In genomic region chr19:5479958-5480357, GRCh38 we compare ENCODE assay signal across 22 cellular contexts. TPM values are rescaled to one million over a fixed set of nuclear protein-coding genes. Genes with fewer than 3 reads are reported as not detected.
DNase-seq lines count a peak whose midpoint lies in the region; ATAC-seq and TF ChIP-seq lines count a peak whose summit lies in the region.
"Had no signal": no experiment of that assay in that cellular context is flagged by ENCODE, and none has a peak within 500 bp of the region (broad histone marks: within the 10 kb centered on the region; RNA-seq: fewer than 3 reads in every experiment).

No MANE protein-coding gene starts in this region.

- no peak for ATAC-seq in activated CD4-positive, CD25-positive, alpha-beta regulatory T cell treated with anti-CD3 and anti-CD28 coated beads, Interleukin-2, amount 50 U/mL, for 24 hours
- ATAC-seq: activated naive CD8-positive, alpha-beta T cell treated with anti-CD3 and anti-CD28 coated beads, Interleukin-2, amount 50 U/mL, for 24 hours; activated T-cell treated with anti-CD3 and anti-CD28 coated beads, Interleukin-2, amount 50 U/mL, for 4 hours; stimulated activated memory B cell treated with anti-CD40 and anti-IgM and Interleukin-4, amounts not matched to agents 10 μg/mL and 1 μg/mL and 100 μg/mL, for 72 hours had no signal

- peaks cover 34% of the 10 kb centered on the region for H3K4me1 Mint-ChIP-seq in brain
- H3K4me1 Mint-ChIP-seq: activated CD4-positive, alpha-beta T cell treated with anti-CD3 and anti-CD28 coated beads, Interleukin-2, amount 10 ng/mL, durations not matched to agents 24 days and 14 days; activated naive CD8-positive, alpha-beta T cell treated with anti-CD3 and anti-CD28 coated beads, Interleukin-2, amount 50 U/mL, for 24 hours; CD8-positive, alpha-beta memory T cell; stimulated activated memory B cell treated with anti-CD40 and anti-IgM and Interleukin-4, amounts not matched to agents 10 μg/mL and 1 μg/mL and 100 μg/mL, for 72 hours had no signal

- H3K27ac Mint-ChIP-seq in brain, result peak overlapping the region in 4 of 5 experiments; percentile 29 to 91 (median 84)
- H3K27ac Mint-ChIP-seq: activated CD4-positive, alpha-beta T cell treated with anti-CD3 and anti-CD28 coated beads, Interleukin-2, amount 10 ng/mL, durations not matched to agents 24 days and 14 days; activated naive CD8-positive, alpha-beta T cell treated with anti-CD3 and anti-CD28 coated beads, Interleukin-2, amount 50 U/mL, for 24 hours; CD8-positive, alpha-beta memory T cell; stimulated activated memory B cell treated with anti-CD40 and anti-IgM and Interleukin-4, amounts not matched to agents 10 μg/mL and 1 μg/mL and 100 μg/mL, for 72 hours; type B pancreatic cell had no signal

- H3K4me3 Mint-ChIP-seq in brain, result peak overlapping the region in 1 of 5 experiments; percentile 20
- H3K4me3 Mint-ChIP-seq: activated CD4-positive, alpha-beta T cell treated with anti-CD3 and anti-CD28 coated beads, Interleukin-2, amount 10 ng/mL, durations not matched to agents 24 days and 14 days; activated naive CD8-positive, alpha-beta T cell treated with anti-CD3 and anti-CD28 coated beads, Interleukin-2, amount 50 U/mL, for 24 hours; activated T-cell treated with anti-CD3 and anti-CD28 coated beads, Interleukin-2, amount 50 U/mL, for 4 hours; CD8-positive, alpha-beta memory T cell; nephron; stimulated activated memory B cell treated with anti-CD40 and anti-IgM and Interleukin-4, amounts not matched to agents 10 μg/mL and 1 μg/mL and 100 μg/mL, for 72 hours; type B pancreatic cell had no signal

- H3K9me3 Mint-ChIP-seq in brain, result peaks cover 3 to 19% (median 15%) of the 10 kb centered on the region in 5 experiments

- DNase-seq in NCI-H82 (lab: John Stamatoyannopoulos, UW), result peak; percentile 62
- no peak for DNase-seq in NCI-H82 treated with DMSO at 0.1 percent for 48 hours (lab: John Stamatoyannopoulos, UW; ENCODE audit: unreplicated experiment)
- peak; percentile 56 for DNase-seq in NCI-H2227 treated with DMSO at 0.1 percent for 48 hours (lab: John Stamatoyannopoulos, UW)
- DNase-seq in retina, result peak; percentile 60
- no peak for DNase-seq in SW480 (ENCODE audit: low spot score)
- DNase-seq in anterior cingulate cortex (lab: John Stamatoyannopoulos, UW), result no peak
- DNase-seq: activated gamma-delta T cell treated with Interleukin-2 at 50 U/mL for 16 hours; CD8-positive, alpha-beta memory T cell; cerebellar nuclear complex; DMS79; GF-D8; MV-4-11; NCI-H2029 treated with DMSO at 0.1 percent for 48 hours; substantia nigra had no signal

- TF ChIP-seq CTCF in brain (conservative IDR thresholded peaks at IDR 0.05), result no peak

- H3K27me3 Mint-ChIP-seq in brain, result peaks cover 8% of the 10 kb centered on the region

- H3K36me3 Mint-ChIP-seq in brain, result peaks cover 7% of the 10 kb centered on the region
- H3K36me3 Mint-ChIP-seq: stimulated activated memory B cell treated with anti-CD40 and anti-IgM and Interleukin-4, amounts not matched to agents 10 μg/mL and 1 μg/mL and 100 μg/mL, for 72 hours; type B pancreatic cell had no signal

RNA-seq across cellular contexts. Expression of gene ZNRF4, which starts 24.7 kb away (rescaled TPM):
- not detected for polyA plus RNA-seq in brain (ENCODE audit: insufficient read depth, low read depth, low replicate concordance)
- polyA plus RNA-seq: CD8-positive, alpha-beta memory T cell had no signal

Comparison
In these comparisons a context has a peak if more than half of its experiments do, and no peak if none do; other contexts are left out.
1. DNase-seq: peak in NCI-H82 (single experiment), NCI-H2227 treated with DMSO at 0.1 percent for 48 hours (single experiment) and retina (single experiment); none in NCI-H82 treated with DMSO at 0.1 percent for 48 hours (single experiment), SW480 (single experiment) and anterior cingulate cortex (0 of 58).